1 cellular context compared by ENCODE assay signal in the genomic region with DNA sequence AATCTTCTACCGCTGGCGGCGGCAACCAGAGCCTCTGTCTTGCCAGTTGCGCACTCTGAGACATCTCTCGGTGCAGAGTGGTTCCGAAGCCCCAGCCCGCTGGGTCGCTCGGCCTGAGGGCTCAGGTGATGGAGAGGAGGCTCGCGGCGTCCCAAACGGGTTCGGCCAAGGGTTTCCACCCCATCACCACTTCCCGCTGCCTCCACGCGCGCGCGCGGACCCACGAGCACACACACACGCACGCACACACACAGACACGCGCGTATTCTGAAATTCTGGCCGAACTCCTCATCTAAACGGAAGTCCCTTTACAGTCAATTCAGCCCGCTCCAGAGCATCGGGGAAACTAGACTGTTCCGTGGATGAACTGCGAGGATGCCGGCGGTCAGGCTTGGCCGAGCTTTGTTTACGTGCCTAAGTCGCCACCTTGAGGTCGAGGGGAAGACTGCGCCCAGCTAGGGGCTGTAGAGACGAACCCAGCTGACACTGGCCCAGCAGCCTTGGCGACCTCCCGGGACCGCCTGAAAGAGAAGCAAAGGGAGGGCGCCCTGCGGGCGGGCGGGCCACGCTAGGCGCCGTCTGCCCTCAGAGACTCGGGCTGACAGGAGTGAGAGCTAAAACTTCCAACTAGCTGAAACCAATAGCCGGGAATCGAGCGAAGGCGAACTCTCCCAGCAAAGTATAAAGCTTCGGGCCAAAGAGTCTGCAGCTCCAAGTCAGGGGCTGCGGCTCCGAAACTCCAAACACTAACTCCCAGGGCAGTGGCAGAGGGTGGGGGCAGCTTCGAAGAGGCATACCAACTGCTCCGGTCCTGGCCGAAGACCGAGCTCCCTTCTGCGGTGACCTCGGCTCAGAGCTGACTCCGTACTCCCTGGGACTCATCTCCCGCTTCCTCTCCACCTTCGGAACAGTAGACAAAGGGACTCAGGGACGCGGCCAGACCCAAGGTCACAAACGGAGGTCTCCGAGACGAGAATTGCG.
A peak's percentile ranks its signal among the peaks of the same experiment; 100 is the strongest.
TF ChIP-seq lines count a peak whose summit lies in the region.

No MANE protein-coding gene starts in this region.

TF ChIP-seq in HepG2, 621 proteins besides CTCF, POLR2A, EP300 and RAD21 (continued from another document and continues in another):
- TF ChIP-seq, protein P1, sequence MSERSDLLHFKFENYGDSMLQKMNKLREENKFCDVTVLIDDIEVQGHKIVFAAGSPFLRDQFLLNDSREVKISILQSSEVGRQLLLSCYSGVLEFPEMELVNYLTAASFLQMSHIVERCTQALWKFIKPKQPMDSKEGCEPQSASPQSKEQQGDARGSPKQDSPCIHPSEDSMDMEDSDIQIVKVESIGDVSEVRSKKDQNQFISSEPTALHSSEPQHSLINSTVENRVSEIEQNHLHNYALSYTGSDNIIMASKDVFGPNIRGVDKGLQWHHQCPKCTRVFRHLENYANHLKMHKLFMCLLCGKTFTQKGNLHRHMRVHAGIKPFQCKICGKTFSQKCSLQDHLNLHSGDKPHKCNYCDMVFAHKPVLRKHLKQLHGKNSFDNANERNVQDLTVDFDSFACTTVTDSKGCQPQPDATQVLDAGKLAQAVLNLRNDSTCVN (CRISPR knock-in tag; IDR thresholded peaks at IDR 0.05; ENCODE audit: borderline replicate concordance), result no peak
- TF ChIP-seq ZBTB38 (CRISPR knock-in tag; IDR thresholded peaks at IDR 0.05) (no peak), NR2F2 (IDR thresholded peaks at IDR 0.05; ENCODE audit: borderline replicate concordance, low read depth) (no peak), CCAR2 (optimal IDR thresholded peaks at IDR 0.05; ENCODE audit: low read depth, low read length) (no peak), ZNF383 (CRISPR knock-in tag; IDR thresholded peaks at IDR 0.05; ENCODE audit: borderline replicate concordance) (no peak), ZKSCAN5 (CRISPR knock-in tag; IDR thresholded peaks at IDR 0.05) (no peak), NCOA1 (CRISPR knock-in tag; IDR thresholded peaks at IDR 0.05) (no peak), MTA1 (CRISPR knock-in tag; IDR thresholded peaks at IDR 0.05; ENCODE audit: borderline replicate concordance) (no peak), ZNF776 (CRISPR knock-in tag; IDR thresholded peaks at IDR 0.05) (no peak), ZZZ3 (CRISPR knock-in tag; IDR thresholded peaks at IDR 0.05; ENCODE audit: borderline replicate concordance) (no peak), HNF4A (CRISPR knock-in tag; IDR thresholded peaks at IDR 0.05) (0 out of 2 replicates have a peak, but pooled peaks have one; percentile 29), MAFG (CRISPR knock-in tag; IDR thresholded peaks at IDR 0.05) (no peak), NRL (CRISPR knock-in tag; IDR thresholded peaks at IDR 0.05; ENCODE audit: borderline replicate concordance) (no peak), ZNF724P (CRISPR knock-in tag; IDR thresholded peaks at IDR 0.05; ENCODE audit: borderline replicate concordance) (0 out of 2 replicates have a peak, but pooled peaks have one; percentile 11), BHLHE40 (IDR thresholded peaks at IDR 0.05; ENCODE audit: low read length) (no peak), ZSCAN20 (CRISPR knock-in tag; IDR thresholded peaks at IDR 0.05; ENCODE audit: borderline replicate concordance) (no peak), BCL6 (CRISPR knock-in tag; IDR thresholded peaks at IDR 0.05) (0 out of 2 replicates have a peak, but pooled peaks have one; percentile 30), FOXK1 (CRISPR knock-in tag; IDR thresholded peaks at IDR 0.05; ENCODE audit: borderline replicate concordance, low read depth) (0 out of 2 replicates have a peak, but pooled peaks have one; percentile 28), ZNF670 (CRISPR knock-in tag; IDR thresholded peaks at IDR 0.05; ENCODE audit: borderline replicate concordance) (no peak), FOXC1 (CRISPR knock-in tag; IDR thresholded peaks at IDR 0.05; ENCODE audit: borderline replicate concordance) (peak; percentile 38; the same call in 1 of the 2 replicates), ZC3H13 (CRISPR knock-in tag; IDR thresholded peaks at IDR 0.05) (no peak), ZNF530 (CRISPR knock-in tag; IDR thresholded peaks at IDR 0.05; ENCODE audit: low read depth) (no peak)
- TF ChIP-seq, protein P2, sequence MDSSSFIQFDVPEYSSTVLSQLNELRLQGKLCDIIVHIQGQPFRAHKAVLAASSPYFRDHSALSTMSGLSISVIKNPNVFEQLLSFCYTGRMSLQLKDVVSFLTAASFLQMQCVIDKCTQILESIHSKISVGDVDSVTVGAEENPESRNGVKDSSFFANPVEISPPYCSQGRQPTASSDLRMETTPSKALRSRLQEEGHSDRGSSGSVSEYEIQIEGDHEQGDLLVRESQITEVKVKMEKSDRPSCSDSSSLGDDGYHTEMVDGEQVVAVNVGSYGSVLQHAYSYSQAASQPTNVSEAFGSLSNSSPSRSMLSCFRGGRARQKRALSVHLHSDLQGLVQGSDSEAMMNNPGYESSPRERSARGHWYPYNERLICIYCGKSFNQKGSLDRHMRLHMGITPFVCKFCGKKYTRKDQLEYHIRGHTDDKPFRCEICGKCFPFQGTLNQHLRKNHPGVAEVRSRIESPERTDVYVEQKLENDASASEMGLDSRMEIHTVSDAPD (CRISPR knock-in tag; IDR thresholded peaks at IDR 0.05), result no peak
- TF ChIP-seq, protein P3, sequence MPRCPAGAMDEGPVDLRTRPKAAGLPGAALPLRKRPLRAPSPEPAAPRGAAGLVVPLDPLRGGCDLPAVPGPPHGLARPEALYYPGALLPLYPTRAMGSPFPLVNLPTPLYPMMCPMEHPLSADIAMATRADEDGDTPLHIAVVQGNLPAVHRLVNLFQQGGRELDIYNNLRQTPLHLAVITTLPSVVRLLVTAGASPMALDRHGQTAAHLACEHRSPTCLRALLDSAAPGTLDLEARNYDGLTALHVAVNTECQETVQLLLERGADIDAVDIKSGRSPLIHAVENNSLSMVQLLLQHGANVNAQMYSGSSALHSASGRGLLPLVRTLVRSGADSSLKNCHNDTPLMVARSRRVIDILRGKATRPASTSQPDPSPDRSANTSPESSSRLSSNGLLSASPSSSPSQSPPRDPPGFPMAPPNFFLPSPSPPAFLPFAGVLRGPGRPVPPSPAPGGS (CRISPR knock-in tag; IDR thresholded peaks at IDR 0.05), result peak; percentile 60; the same call in 1 of the 2 replicates
- TF ChIP-seq, protein P4, sequence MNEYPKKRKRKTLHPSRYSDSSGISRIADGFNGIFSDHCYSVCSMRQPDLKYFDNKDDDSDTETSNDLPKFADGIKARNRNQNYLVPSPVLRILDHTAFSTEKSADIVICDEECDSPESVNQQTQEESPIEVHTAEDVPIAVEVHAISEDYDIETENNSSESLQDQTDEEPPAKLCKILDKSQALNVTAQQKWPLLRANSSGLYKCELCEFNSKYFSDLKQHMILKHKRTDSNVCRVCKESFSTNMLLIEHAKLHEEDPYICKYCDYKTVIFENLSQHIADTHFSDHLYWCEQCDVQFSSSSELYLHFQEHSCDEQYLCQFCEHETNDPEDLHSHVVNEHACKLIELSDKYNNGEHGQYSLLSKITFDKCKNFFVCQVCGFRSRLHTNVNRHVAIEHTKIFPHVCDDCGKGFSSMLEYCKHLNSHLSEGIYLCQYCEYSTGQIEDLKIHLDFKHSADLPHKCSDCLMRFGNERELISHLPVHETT (CRISPR knock-in tag; conservative IDR thresholded peaks at IDR 0.05), result no peak
- TF ChIP-seq, protein P5, sequence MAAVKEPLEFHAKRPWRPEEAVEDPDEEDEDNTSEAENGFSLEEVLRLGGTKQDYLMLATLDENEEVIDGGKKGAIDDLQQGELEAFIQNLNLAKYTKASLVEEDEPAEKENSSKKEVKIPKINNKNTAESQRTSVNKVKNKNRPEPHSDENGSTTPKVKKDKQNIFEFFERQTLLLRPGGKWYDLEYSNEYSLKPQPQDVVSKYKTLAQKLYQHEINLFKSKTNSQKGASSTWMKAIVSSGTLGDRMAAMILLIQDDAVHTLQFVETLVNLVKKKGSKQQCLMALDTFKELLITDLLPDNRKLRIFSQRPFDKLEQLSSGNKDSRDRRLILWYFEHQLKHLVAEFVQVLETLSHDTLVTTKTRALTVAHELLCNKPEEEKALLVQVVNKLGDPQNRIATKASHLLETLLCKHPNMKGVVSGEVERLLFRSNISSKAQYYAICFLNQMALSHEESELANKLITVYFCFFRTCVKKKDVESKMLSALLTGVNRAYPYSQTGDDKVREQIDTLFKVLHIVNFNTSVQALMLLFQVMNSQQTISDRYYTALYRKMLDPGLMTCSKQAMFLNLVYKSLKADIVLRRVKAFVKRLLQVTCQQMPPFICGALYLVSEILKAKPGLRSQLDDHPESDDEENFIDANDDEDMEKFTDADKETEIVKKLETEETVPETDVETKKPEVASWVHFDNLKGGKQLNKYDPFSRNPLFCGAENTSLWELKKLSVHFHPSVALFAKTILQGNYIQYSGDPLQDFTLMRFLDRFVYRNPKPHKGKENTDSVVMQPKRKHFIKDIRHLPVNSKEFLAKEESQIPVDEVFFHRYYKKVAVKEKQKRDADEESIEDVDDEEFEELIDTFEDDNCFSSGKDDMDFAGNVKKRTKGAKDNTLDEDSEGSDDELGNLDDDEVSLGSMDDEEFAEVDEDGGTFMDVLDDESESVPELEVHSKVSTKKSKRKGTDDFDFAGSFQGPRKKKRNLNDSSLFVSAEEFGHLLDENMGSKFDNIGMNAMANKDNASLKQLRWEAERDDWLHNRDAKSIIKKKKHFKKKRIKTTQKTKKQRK (IDR thresholded peaks at IDR 0.05; ENCODE audit: low read length), result no peak
- TF ChIP-seq, protein P6, sequence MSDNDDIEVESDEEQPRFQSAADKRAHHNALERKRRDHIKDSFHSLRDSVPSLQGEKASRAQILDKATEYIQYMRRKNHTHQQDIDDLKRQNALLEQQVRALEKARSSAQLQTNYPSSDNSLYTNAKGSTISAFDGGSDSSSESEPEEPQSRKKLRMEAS (IDR thresholded peaks at IDR 0.05), result 0 out of 2 replicates have a peak, but pooled peaks have one; percentile 13
- TF ChIP-seq, protein P7, sequence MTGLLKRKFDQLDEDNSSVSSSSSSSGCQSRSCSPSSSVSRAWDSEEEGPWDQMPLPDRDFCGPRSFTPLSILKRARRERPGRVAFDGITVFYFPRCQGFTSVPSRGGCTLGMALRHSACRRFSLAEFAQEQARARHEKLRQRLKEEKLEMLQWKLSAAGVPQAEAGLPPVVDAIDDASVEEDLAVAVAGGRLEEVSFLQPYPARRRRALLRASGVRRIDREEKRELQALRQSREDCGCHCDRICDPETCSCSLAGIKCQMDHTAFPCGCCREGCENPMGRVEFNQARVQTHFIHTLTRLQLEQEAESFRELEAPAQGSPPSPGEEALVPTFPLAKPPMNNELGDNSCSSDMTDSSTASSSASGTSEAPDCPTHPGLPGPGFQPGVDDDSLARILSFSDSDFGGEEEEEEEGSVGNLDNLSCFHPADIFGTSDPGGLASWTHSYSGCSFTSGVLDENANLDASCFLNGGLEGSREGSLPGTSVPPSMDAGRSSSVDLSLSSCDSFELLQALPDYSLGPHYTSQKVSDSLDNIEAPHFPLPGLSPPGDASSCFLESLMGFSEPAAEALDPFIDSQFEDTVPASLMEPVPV (CRISPR knock-in tag; IDR thresholded peaks at IDR 0.05), result no peak
- TF ChIP-seq, protein P8, sequence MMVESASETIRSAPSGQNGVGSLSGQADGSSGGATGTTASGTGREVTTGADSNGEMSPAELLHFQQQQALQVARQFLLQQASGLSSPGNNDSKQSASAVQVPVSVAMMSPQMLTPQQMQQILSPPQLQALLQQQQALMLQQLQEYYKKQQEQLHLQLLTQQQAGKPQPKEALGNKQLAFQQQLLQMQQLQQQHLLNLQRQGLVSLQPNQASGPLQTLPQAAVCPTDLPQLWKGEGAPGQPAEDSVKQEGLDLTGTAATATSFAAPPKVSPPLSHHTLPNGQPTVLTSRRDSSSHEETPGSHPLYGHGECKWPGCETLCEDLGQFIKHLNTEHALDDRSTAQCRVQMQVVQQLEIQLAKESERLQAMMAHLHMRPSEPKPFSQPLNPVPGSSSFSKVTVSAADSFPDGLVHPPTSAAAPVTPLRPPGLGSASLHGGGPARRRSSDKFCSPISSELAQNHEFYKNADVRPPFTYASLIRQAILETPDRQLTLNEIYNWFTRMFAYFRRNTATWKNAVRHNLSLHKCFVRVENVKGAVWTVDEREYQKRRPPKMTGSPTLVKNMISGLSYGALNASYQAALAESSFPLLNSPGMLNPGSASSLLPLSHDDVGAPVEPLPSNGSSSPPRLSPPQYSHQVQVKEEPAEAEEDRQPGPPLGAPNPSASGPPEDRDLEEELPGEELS (CRISPR knock-in tag; IDR thresholded peaks at IDR 0.05), result peak; percentile 52; the same call in 1 of the 2 replicates
- TF ChIP-seq, protein P9, sequence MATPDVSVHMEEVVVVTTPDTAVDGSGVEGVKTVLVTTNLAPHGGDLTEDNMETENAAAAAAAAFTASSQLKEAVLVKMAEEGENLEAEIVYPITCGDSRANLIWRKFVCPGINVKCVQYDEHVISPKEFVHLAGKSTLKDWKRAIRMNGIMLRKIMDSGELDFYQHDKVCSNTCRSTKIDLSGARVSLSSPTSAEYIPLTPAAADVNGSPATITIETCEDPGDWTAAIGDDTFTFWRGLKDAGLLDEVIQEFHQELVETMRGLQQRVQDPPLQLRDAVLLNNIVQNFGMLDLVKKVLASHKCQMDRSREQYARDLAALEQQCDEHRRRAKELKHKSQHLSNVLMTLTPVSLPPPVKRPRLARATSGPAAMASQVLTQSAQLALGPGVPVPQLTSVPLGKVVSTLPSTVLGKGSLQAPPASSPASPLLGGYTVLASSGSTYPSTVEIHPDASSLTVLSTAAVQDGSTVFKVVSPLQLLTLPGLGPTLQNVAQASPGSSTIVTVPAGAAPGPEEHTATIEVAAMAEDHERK (CRISPR knock-in tag; IDR thresholded peaks at IDR 0.05; ENCODE audit: low read depth), result no peak
